In genomic region chr6:142870787-142871371, GRCh38 we compare ENCODE assay signal across 13 cellular contexts.
DNase-seq lines count a peak whose midpoint lies in the region; ATAC-seq, FAIRE-seq and TF ChIP-seq lines count a peak whose summit lies in the region.
"Had no signal": no experiment of that assay in that cellular context is flagged by ENCODE, and none has a peak within 500 bp of the region (broad histone marks: within the 10 kb centered on the region; RNA-seq: fewer than 3 reads in every experiment).

No MANE protein-coding gene starts in this region.

- ATAC-seq in K562 (no peak), psoas muscle (no peak)

- peak overlapping the region; percentile 87 for H3K27ac Mint-ChIP-seq in activated T-cell treated with anti-CD3 and anti-CD28 coated beads, Interleukin-2, amount 50 U/mL, for 24 hours
- peak overlapping the region; percentile 22; the same call in 1 of the 2 replicates for H3K27ac Mint-ChIP-seq in HFFc6

- no peak for DNase-seq in activated T-cell treated with anti-CD3 and anti-CD28 coated beads, Interleukin-2, amount 50 U/mL, for 24 hours
- no peak for DNase-seq in activated T-cell treated with anti-CD3 and anti-CD28 coated beads, Interleukin-2, amount 50 U/mL, for 1 hour
- DNase-seq in HFFc6 (no peak), K562 (ENCODE audit: extremely low read depth in 1 of 4, low spot score in 3 of 4) (no peak), psoas muscle (no peak), Ammon's horn (ENCODE audit: low spot score) (no peak)
- DNase-seq in activated CD4-positive, CD25-positive, alpha-beta regulatory T cell treated with anti-CD3 and anti-CD28 coated beads, Interleukin-2, amount 50 U/mL, for 72 hours = no peak
- no peak for DNase-seq in activated CD8-positive, alpha-beta memory T cell treated with anti-CD3 and anti-CD28 coated beads for 24 hours
- DNase-seq: cortex of kidney, hippocampal formation, NCI-H146, NCI-H446 treated with DMSO at 0.1 percent for 48 hours, testis had no signal

- H3K36me3 ChIP-seq in K562 (ENCODE audit: control insufficient read depth, insufficient read depth, low read length) (no peaks in the 10 kb centered on the region), psoas muscle (ENCODE audit: insufficient read depth in 1 of 2, low read depth in 1 of 2) (no peaks in the 10 kb centered on the region)

- no peaks in the 10 kb centered on the region for H3K9me1 ChIP-seq in K562 (ENCODE audit: control insufficient read depth, insufficient read depth, low read length)

- no peak for FAIRE-seq in K562 (lab: Jason Lieb, UNC)

- H3K9me3 ChIP-seq in K562 (replicated peaks; ENCODE audit: control insufficient read depth, insufficient read depth, low read depth, low read length) (no peaks in the 10 kb centered on the region), psoas muscle (no peaks in the 10 kb centered on the region)
- H3K9me3 ChIP-seq: testis had no signal

- no TSS peak for BruUV-seq in K562 (replicated peaks; lab: Mats Ljungman, UMichigan)

- no peak for TF ChIP-seq CTCF in HFFc6 (IDR thresholded peaks at IDR 0.05)
- TF ChIP-seq CTCF in K562 (IDR thresholded peaks at IDR 0.05 in 2 of 3, conservative IDR thresholded peaks at IDR 0.05 in 1 of 3; ENCODE audit: insufficient read depth in 2 of 3, low read depth in 1 of 3, low read length in 3 of 3) = no peak
- no peak for TF ChIP-seq CTCF in psoas muscle (IDR thresholded peaks at IDR 0.05)

- CTCF ChIA-PET in K562 (lab: Yijun Ruan, JAX; ENCODE audit: low intra/inter-chr PET ratio) = no interaction called here

- H3K9ac ChIP-seq in K562 (ENCODE audit: insufficient read depth in 1 of 2, low read depth in 2 of 2, low read length in 2 of 2) = no peak overlapping the region

- TF ChIP-seq POLR2A in K562 (conservative IDR thresholded peaks at IDR 0.05) = no peak

- H3K27me3 ChIP-seq in K562 (ENCODE audit: control insufficient read depth in 2 of 2, insufficient read depth in 2 of 2, low read length in 2 of 2) (no peaks in the 10 kb centered on the region; a peak in 1 of 5 replicates), psoas muscle (ENCODE audit: insufficient read depth in 3 of 3, low read length in 2 of 3) (no peaks in the 10 kb centered on the region)
- H3K27me3 ChIP-seq: testis had no signal

- TF ChIP-seq RAD21 in K562 (CRISPR knock-in tag; conservative IDR thresholded peaks at IDR 0.05 in 1 of 2, IDR thresholded peaks at IDR 0.05 in 1 of 2) = no peak

- intact Hi-C loops in K562 (cut with micrococcal nuclease) (no loop called here), psoas muscle (cut with DNase I) (no loop called here)

- H3K79me2 ChIP-seq in K562 (ENCODE audit: control insufficient read depth, insufficient read depth, low read length) = no peaks in the 10 kb centered on the region

- H3K4me2 ChIP-seq in K562 (ENCODE audit: insufficient read depth, low read length) = no peak overlapping the region

- H2AFZ ChIP-seq in K562 (ENCODE audit: low read depth, low read length) = no peak overlapping the region

- no peaks in the 10 kb centered on the region for H3K27me3 Mint-ChIP-seq in activated T-cell treated with anti-CD3 and anti-CD28 coated beads, Interleukin-2, amount 50 U/mL, for 24 hours
- no peaks in the 10 kb centered on the region; the same call in 1 of the 2 replicates for H3K27me3 Mint-ChIP-seq in HFFc6 (ENCODE audit: insufficient read depth)

- H3K4me3 ChIP-seq in K562 (no peak overlapping the region), psoas muscle (no peak overlapping the region)
- H3K4me3 ChIP-seq: testis had no signal

- H4K20me1 ChIP-seq in K562 (replicated peaks; ENCODE audit: control insufficient read depth, insufficient read depth, low read length) = no peaks in the 10 kb centered on the region

- H3K4me1 Mint-ChIP-seq in activated T-cell treated with anti-CD3 and anti-CD28 coated beads, Interleukin-2, amount 50 U/mL, for 24 hours (ENCODE audit: low read depth) = peaks cover 90% of the 10 kb centered on the region
- H3K4me1 Mint-ChIP-seq in HFFc6 (ENCODE audit: low read depth) = peaks cover 69% of the 10 kb centered on the region

- H3K4me1 ChIP-seq in K562 (replicated peaks in 1 of 2; ENCODE audit: control insufficient read depth in 2 of 2, insufficient read depth in 2 of 2, low read length in 2 of 2) (peaks cover 0 to 9% of the 10 kb centered on the region in 2 experiments; a peak in 1 of 5 replicates), psoas muscle (peaks cover 91% of the 10 kb centered on the region)

- H3K9me3 Mint-ChIP-seq in activated T-cell treated with anti-CD3 and anti-CD28 coated beads, Interleukin-2, amount 50 U/mL, for 24 hours = peaks cover 6% of the 10 kb centered on the region
- H3K9me3 Mint-ChIP-seq in HFFc6 = no peaks in the 10 kb centered on the region

- peaks cover 44% of the 10 kb centered on the region for H3K36me3 Mint-ChIP-seq in activated T-cell treated with anti-CD3 and anti-CD28 coated beads, Interleukin-2, amount 50 U/mL, for 24 hours (ENCODE audit: low read depth)
- no peaks in the 10 kb centered on the region; the same call in 1 of the 2 replicates for H3K36me3 Mint-ChIP-seq in HFFc6 (ENCODE audit: low read depth)

- POLR2A ChIA-PET in K562 (lab: Yijun Ruan, JAX) = no interaction called here

- in situ Hi-C loops in K562 (cut with MboI) = no loop called here

- H3K4me3 Mint-ChIP-seq in activated T-cell treated with anti-CD3 and anti-CD28 coated beads, Interleukin-2, amount 50 U/mL, for 24 hours = no peak overlapping the region
- H3K4me3 Mint-ChIP-seq in HFFc6 = no peak overlapping the region

- no peak overlapping the region for H3K27ac ChIP-seq in K562 (ENCODE audit: extremely low read depth, low read depth, low read length)
- H3K27ac ChIP-seq in psoas muscle = peak overlapping the region; percentile 78

- TF ChIP-seq EP300 in K562 (IDR thresholded peaks at IDR 0.05; ENCODE audit: low read length) = no peak

- WGBS in K562 (ENCODE audit: insufficient coverage, low coverage, missing lambda C conversion rate) = 1% methylated on average over 4 of the region's 4 CpGs
- WGBS in psoas muscle, 3 donors = 82 to 97% (median 88%) methylated on average over 4 of the region's 4 CpGs

TF ChIP-seq in K562, 482 proteins besides CTCF, POLR2A, EP300 and RAD21 (continues in another document):
- no peak for TF ChIP-seq ATF1 (CRISPR knock-in tag; IDR thresholded peaks at IDR 0.05)
- TF ChIP-seq ATF1 (tag; IDR thresholded peaks at IDR 0.05) = no peak
- peak; percentile 65 for TF ChIP-seq ATF4 (CRISPR knock-in tag; IDR thresholded peaks at IDR 0.05)
- TF ChIP-seq, protein P1, sequence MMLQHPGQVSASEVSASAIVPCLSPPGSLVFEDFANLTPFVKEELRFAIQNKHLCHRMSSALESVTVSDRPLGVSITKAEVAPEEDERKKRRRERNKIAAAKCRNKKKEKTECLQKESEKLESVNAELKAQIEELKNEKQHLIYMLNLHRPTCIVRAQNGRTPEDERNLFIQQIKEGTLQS (IDR thresholded peaks at IDR 0.05) = peak; percentile 78
- TF ChIP-seq, protein P1 (CRISPR knock-in tag; conservative IDR thresholded peaks at IDR 0.05) = no peak
- no peak for TF ChIP-seq ZC3H4 (CRISPR knock-in tag; IDR thresholded peaks at IDR 0.05; ENCODE audit: borderline replicate concordance)
- TF ChIP-seq PURB (CRISPR knock-in tag; IDR thresholded peaks at IDR 0.05; ENCODE audit: low read depth) = no peak
- peak; percentile 73 for TF ChIP-seq CEBPB (tag; IDR thresholded peaks at IDR 0.05)
- TF ChIP-seq RUNX1 (IDR thresholded peaks at IDR 0.05; ENCODE audit: low read depth) = no peak
- no peak for TF ChIP-seq ZNF431 (CRISPR knock-in tag; IDR thresholded peaks at IDR 0.05)
- no peak for TF ChIP-seq ESRRA (IDR thresholded peaks at IDR 0.05; ENCODE audit: borderline replicate concordance, low read depth)
- no peak for TF ChIP-seq ZFP30 (CRISPR knock-in tag; IDR thresholded peaks at IDR 0.05; ENCODE audit: borderline replicate concordance)
- no peak for TF ChIP-seq NCOA6 (IDR thresholded peaks at IDR 0.05)
- TF ChIP-seq NR2F6 (CRISPR knock-in tag; IDR thresholded peaks at IDR 0.05) = no peak
- no peak for TF ChIP-seq PPARD (CRISPR knock-in tag; IDR thresholded peaks at IDR 0.05)
- peak; percentile 79; the same call in 1 of the 2 replicates for TF ChIP-seq ZSCAN32 (CRISPR knock-in tag; IDR thresholded peaks at IDR 0.05)
- TF ChIP-seq PHB (CRISPR knock-in tag; IDR thresholded peaks at IDR 0.05) = no peak
- no peak for TF ChIP-seq ARID2 (IDR thresholded peaks at IDR 0.05)
- TF ChIP-seq ZNF444 (CRISPR knock-in tag; IDR thresholded peaks at IDR 0.05) = no peak
- no peak for TF ChIP-seq FOXP1 (CRISPR knock-in tag; IDR thresholded peaks at IDR 0.05)
- no peak for TF ChIP-seq TSC22D4 (tag; IDR thresholded peaks at IDR 0.05)
- TF ChIP-seq CHD4 (IDR thresholded peaks at IDR 0.05; ENCODE audit: insufficient read depth, insufficient replicate concordance, low read depth, low read length, poor library complexity, severe bottlenecking) = no peak
- no peak for TF ChIP-seq HES1 (IDR thresholded peaks at IDR 0.05; ENCODE audit: low read depth)
